In genomic region chr19:43060254-43060653, GRCh38 we compare ENCODE assay signal across 15 cellular contexts. TPM values are rescaled to one million over a fixed set of nuclear protein-coding genes. Genes with fewer than 3 reads are reported as not detected.
"Had no signal": no experiment of that assay in that cellular context is flagged by ENCODE, and none has a peak within 500 bp of the region (broad histone marks: within the 10 kb centered on the region; RNA-seq: fewer than 3 reads in every experiment).

No MANE protein-coding gene starts in this region.

RNA-seq across cellular contexts. Expression of gene PSG2, which starts 22.2 kb away (rescaled TPM):
- total RNA-seq: activated CD4-positive, alpha-beta memory T cell treated with anti-CD3 and anti-CD28 coated beads, Interleukin-2, amount 10 ng/mL, durations not matched to agents 7 days and 5 days; activated CD4-positive, alpha-beta T cell treated with anti-CD3 and anti-CD28 coated beads, Interleukin-2, amount 10 ng/mL, durations not matched to agents 7 days and 5 days; activated naive CD8-positive, alpha-beta T cell treated with anti-CD3 and anti-CD28 coated beads, Interleukin-2, amount 10 ng/mL, durations not matched to agents 7 days and 5 days; chondrocyte; esophagus mucosa; kidney; natural killer cell treated with Interleukin-12 subunit alpha and Interleukin-12 subunit beta and Interleukin-15 and Interleukin-18, amount 100 ng/mL, for 72 hours; omental fat pad; pulmonary artery endothelial cell; right atrium auricular region; stomach; thyroid gland; upper lobe of right lung; WTC11 had no signal
- polyA plus RNA-seq: stomach had no signal

RNA-seq across cellular contexts. Expression of gene PSG11, which starts 34.0 kb away (rescaled TPM):
- total RNA-seq: activated CD4-positive, alpha-beta memory T cell treated with anti-CD3 and anti-CD28 coated beads, Interleukin-2, amount 10 ng/mL, durations not matched to agents 7 days and 5 days; activated CD4-positive, alpha-beta T cell treated with anti-CD3 and anti-CD28 coated beads, Interleukin-2, amount 10 ng/mL, durations not matched to agents 7 days and 5 days; activated naive CD8-positive, alpha-beta T cell treated with anti-CD3 and anti-CD28 coated beads, Interleukin-2, amount 10 ng/mL, durations not matched to agents 7 days and 5 days; chondrocyte; esophagus mucosa; kidney; lower leg skin; natural killer cell treated with Interleukin-12 subunit alpha and Interleukin-12 subunit beta and Interleukin-15 and Interleukin-18, amount 100 ng/mL, for 72 hours; omental fat pad; pulmonary artery endothelial cell; right atrium auricular region; stomach; thyroid gland; upper lobe of right lung; WTC11 had no signal
- polyA plus RNA-seq: stomach had no signal
